Comparison of ENCODE assay signal across 28 cellular contexts in genomic region chr4:82489987-82490386, GRCh38.
"Had no signal": no experiment of that assay in that cellular context is flagged by ENCODE, and none has a peak within 500 bp of the region (broad histone marks: within the 10 kb centered on the region; RNA-seq: fewer than 3 reads in every experiment).

No MANE protein-coding gene starts in this region.

- H3K36me3 ChIP-seq: neural progenitor cell, ovary, right lobe of liver, spleen, suprapubic skin, tibial artery, transverse colon, upper lobe of right lung, uterus had no signal

- H3K4me3 ChIP-seq: neural progenitor cell, ovary, psoas muscle, right lobe of liver, skin epidermis, smooth muscle cell, spleen, suprapubic skin, testis, tibial artery, transverse colon, upper lobe of right lung, uterus had no signal

- H3K27me3 ChIP-seq: neural progenitor cell, ovary, right lobe of liver, spleen, suprapubic skin, testis, tibial artery, transverse colon, upper lobe of right lung, uterus had no signal

- H3K9ac ChIP-seq: neural progenitor cell, parathyroid adenoma had no signal

- H3K27ac ChIP-seq: neural progenitor cell, ovary, parathyroid adenoma, psoas muscle, right lobe of liver, skin epidermis, spleen, suprapubic skin, testis, tibial artery, transverse colon, upper lobe of right lung, uterus had no signal

- ATAC-seq: natural killer cell; psoas muscle; right cardiac atrium; stimulated activated memory B cell treated with anti-CD40 and anti-IgM and Interleukin-4, amounts not matched to agents 10 μg/mL and 1 μg/mL and 100 μg/mL, for 72 hours; stimulated activated naive CD8-positive, alpha-beta T cell treated with anti-CD3 and anti-CD28 coated beads, Interleukin-15, amount 100 ng/mL, for 72 hours; stimulated activated naive CD8-positive, alpha-beta T cell treated with anti-CD3 and anti-CD28 coated beads, Interleukin-15, Interleukin-2, amounts not matched to agents 100 U/mL and 50 U/mL, for 24 hours; upper lobe of right lung had no signal

- H3K9me3 ChIP-seq: ovary, psoas muscle, right lobe of liver, spleen, suprapubic skin, testis, tibial artery, transverse colon, upper lobe of right lung, uterus had no signal

- H3K4me1 ChIP-seq: parathyroid adenoma, psoas muscle, spleen, suprapubic skin, testis, tibial artery, transverse colon, upper lobe of right lung, uterus had no signal

- DNase-seq: natural killer cell; occipital lobe; ovary; posterior cingulate gyrus; psoas muscle; right cardiac atrium; right lobe of liver; spleen; stimulated activated CD4-positive, alpha-beta T cell treated with anti-CD3 and anti-CD28 coated beads, Interleukin-12 subunit alpha, Interleukin-12 subunit beta, amount 100 ng/mL, for 4 hours; stimulated activated CD4-positive, alpha-beta T cell treated with anti-CD3 and anti-CD28 coated beads, Interleukin-1b, Interleukin-23, amount 100 ng/mL, for 48 hours; stimulated activated CD4-positive, alpha-beta T cell treated with anti-CD3 and anti-CD28 coated beads, Interleukin-4, amount 100 ng/mL, for 1 hour; stimulated activated CD4-positive, alpha-beta T cell treated with anti-CD3 and anti-CD28 coated beads, Interleukin-4, amount 100 ng/mL, for 4 hours; stimulated activated CD8-positive, alpha-beta memory T cell treated with anti-CD3 and anti-CD28 coated beads, Interleukin-4, amount 100 ng/mL, for 48 hours; stimulated activated naive CD4-positive, alpha-beta T cell; stimulated activated naive CD8-positive, alpha-beta T cell treated with anti-CD3 and anti-CD28 coated beads, Interleukin-15, amount 100 ng/mL, for 72 hours; stimulated activated naive CD8-positive, alpha-beta T cell treated with anti-CD3 and anti-CD28 coated beads, Interleukin-15, Interleukin-2, amounts not matched to agents 100 U/mL and 50 U/mL, for 24 hours; substantia nigra; testis; tibial artery; transverse colon; upper lobe of right lung; uterus had no signal
